In the genomic region with DNA sequence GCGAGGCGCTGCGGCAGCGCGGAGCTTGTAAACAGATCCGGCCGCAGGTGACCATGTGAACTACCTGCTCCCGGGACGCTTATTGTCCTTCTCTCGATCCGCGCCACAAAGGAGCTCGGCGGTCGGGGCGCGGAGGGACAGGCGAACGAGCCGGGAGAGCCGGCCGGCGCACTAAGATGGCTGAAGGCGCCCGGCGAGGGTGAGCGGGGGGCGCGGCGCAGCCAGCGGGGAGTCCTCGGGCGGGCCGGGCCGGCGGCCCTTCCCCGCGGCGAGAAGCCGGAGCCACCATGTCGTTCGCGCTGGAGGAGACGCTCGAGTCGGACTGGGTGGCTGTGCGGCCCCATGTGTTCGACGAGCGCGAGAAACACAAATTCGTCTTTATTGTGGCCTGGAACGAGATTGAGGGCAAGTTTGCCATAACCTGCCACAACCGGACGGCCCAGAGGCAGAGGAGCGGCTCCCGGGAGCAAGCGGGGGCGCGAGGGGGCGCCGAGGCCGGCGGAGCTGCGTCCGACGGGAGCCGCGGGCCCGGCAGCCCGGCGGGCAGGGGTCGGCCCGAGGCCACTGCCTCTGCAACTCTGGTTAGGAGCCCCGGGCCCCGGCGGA, we compare ENCODE assay signal across 8 cellular contexts. TPM values are rescaled to one million over a fixed set of nuclear protein-coding genes. Genes with fewer than 3 reads are reported as not detected.
A peak's percentile ranks its signal among the peaks of the same experiment; 100 is the strongest.
DNase-seq lines count a peak whose midpoint lies in the region; ATAC-seq and TF ChIP-seq lines count a peak whose summit lies in the region.

No MANE protein-coding gene starts in this region.

- H3K4me1 ChIP-seq in HUES64 (ENCODE audit: insufficient read depth, low read length) = peaks cover 17% of the 10 kb centered on the region
- H3K4me1 ChIP-seq in mucosa of descending colon (ENCODE audit: low read depth) = peaks cover 10% of the 10 kb centered on the region
- H3K4me1 ChIP-seq in thoracic aorta (ENCODE audit: control insufficient read depth in 1 of 2, low read depth in 2 of 2) = peaks cover 18 to 32% of the 10 kb centered on the region in 2 donors

- intact Hi-C loops in activated CD4-positive, alpha-beta T cell treated with anti-CD3 and anti-CD28 coated beads, Interleukin-2, amount 10 ng/mL, durations not matched to agents 24 days and 14 days (cut with micrococcal nuclease) = loop anchor here (2.0 to 10.0 kb wide), 8 partner anchors 104 to 1521 kb away; partner anchors contain the start of genes HOMER1, SCAMP1, TENT2 and ZFYVE16
- intact Hi-C loops in mucosa of descending colon (cut with DNase I, micrococcal nuclease) = no loop called here

- peak overlapping the region; percentile 91 for H3K9ac ChIP-seq in HUES64 (ENCODE audit: low read depth, low read length)

- H3K27ac ChIP-seq in HUES64 (ENCODE audit: low read depth, low read length) = peak overlapping the region; percentile 90; the same call in 1 of the 2 replicates
- H3K27ac ChIP-seq in thoracic aorta = peak overlapping the region; percentile 71 to 82

- peak; percentile 60 for DNase-seq in ELR (ENCODE audit: low read depth)
- no peak for DNase-seq in activated CD4-positive, alpha-beta T cell treated with anti-CD3 and anti-CD28 coated beads, Interleukin-2, amount 10 ng/mL, durations not matched to agents 24 days and 14 days
- peak; percentile 52 for DNase-seq in endothelial cell (ENCODE audit: low spot score)
- peak in 2 of 3 donors; percentile 35 to 56 for DNase-seq in mucosa of descending colon
- DNase-seq in thoracic aorta (ENCODE audit: low spot score) = no peak
- DNase-seq in Kasumi-1 (lab: John Stamatoyannopoulos, UW) = no peak

- H3K9me3 ChIP-seq in HUES64 (ENCODE audit: insufficient read depth, low read depth, low read length) (no peaks in the 10 kb centered on the region), mucosa of descending colon (no peaks in the 10 kb centered on the region), thoracic aorta (no peaks in the 10 kb centered on the region)

- H3K27ac Mint-ChIP-seq in activated CD4-positive, alpha-beta T cell treated with anti-CD3 and anti-CD28 coated beads, Interleukin-2, amount 10 ng/mL, durations not matched to agents 24 days and 14 days = peak overlapping the region; percentile 86
- no peak overlapping the region for H3K27ac Mint-ChIP-seq in endothelial cell (ENCODE audit: unreplicated experiment)

- no peak for TF ChIP-seq CTCF in endothelial cell (IDR thresholded peaks at IDR 0.05; ENCODE audit: unreplicated experiment)
- TF ChIP-seq CTCF in mucosa of descending colon (IDR thresholded peaks at IDR 0.05) = no peak
- no peak for TF ChIP-seq CTCF in thoracic aorta (IDR thresholded peaks at IDR 0.05)

- no peaks in the 10 kb centered on the region for H3K36me3 ChIP-seq in HUES64 (ENCODE audit: insufficient read depth, low read length)
- no peaks in the 10 kb centered on the region for H3K36me3 ChIP-seq in mucosa of descending colon (ENCODE audit: low read depth)
- H3K36me3 ChIP-seq in thoracic aorta = no peaks in the 10 kb centered on the region

- H3K36me3 Mint-ChIP-seq in activated CD4-positive, alpha-beta T cell treated with anti-CD3 and anti-CD28 coated beads, Interleukin-2, amount 10 ng/mL, durations not matched to agents 24 days and 14 days (ENCODE audit: low read depth) = peaks cover 1% of the 10 kb centered on the region
- peaks cover 4% of the 10 kb centered on the region for H3K36me3 Mint-ChIP-seq in endothelial cell (ENCODE audit: low read depth, unreplicated experiment)

- peaks cover 25% of the 10 kb centered on the region for H3K27me3 ChIP-seq in HUES64 (ENCODE audit: insufficient read depth, low read length)
- H3K27me3 ChIP-seq in thoracic aorta (replicated peaks; ENCODE audit: insufficient read depth) = no peaks in the 10 kb centered on the region

- H3K4me1 Mint-ChIP-seq in activated CD4-positive, alpha-beta T cell treated with anti-CD3 and anti-CD28 coated beads, Interleukin-2, amount 10 ng/mL, durations not matched to agents 24 days and 14 days = peaks cover 21% of the 10 kb centered on the region
- peaks cover 13% of the 10 kb centered on the region for H3K4me1 Mint-ChIP-seq in endothelial cell (ENCODE audit: unreplicated experiment)

- WGBS in HUES64 = under 1% methylated on average over 77 of the region's 77 CpGs

- no peaks in the 10 kb centered on the region for H3K9me3 Mint-ChIP-seq in activated CD4-positive, alpha-beta T cell treated with anti-CD3 and anti-CD28 coated beads, Interleukin-2, amount 10 ng/mL, durations not matched to agents 24 days and 14 days
- no peaks in the 10 kb centered on the region for H3K9me3 Mint-ChIP-seq in endothelial cell (ENCODE audit: unreplicated experiment)

- peak overlapping the region; percentile 90 for H3K4me3 ChIP-seq in HUES64 (ENCODE audit: low read length)
- H3K4me3 ChIP-seq in mucosa of descending colon = peak overlapping the region; percentile 64
- H3K4me3 ChIP-seq in thoracic aorta = peak overlapping the region; percentile 83

- peaks cover 3% of the 10 kb centered on the region for H3K27me3 Mint-ChIP-seq in activated CD4-positive, alpha-beta T cell treated with anti-CD3 and anti-CD28 coated beads, Interleukin-2, amount 10 ng/mL, durations not matched to agents 24 days and 14 days
- peaks cover 8% of the 10 kb centered on the region for H3K27me3 Mint-ChIP-seq in endothelial cell (ENCODE audit: unreplicated experiment)

- peak; percentile 26 for ATAC-seq in GM21515 (IDR thresholded peaks at IDR 0.05; ENCODE audit: unreplicated experiment)
- ATAC-seq in mucosa of descending colon = peak; percentile 37
- ATAC-seq in thoracic aorta (ENCODE audit: insufficient number of reproducible peaks, low FRiP score, low read depth) = peak; percentile 23

- peak overlapping the region; percentile 92 for H3K4me3 Mint-ChIP-seq in activated CD4-positive, alpha-beta T cell treated with anti-CD3 and anti-CD28 coated beads, Interleukin-2, amount 10 ng/mL, durations not matched to agents 24 days and 14 days
- peak overlapping the region; percentile 90 for H3K4me3 Mint-ChIP-seq in endothelial cell (ENCODE audit: unreplicated experiment)

RNA-seq across cellular contexts. Expression of gene JMY, which starts 0.5 kb away (rescaled TPM):
- polyA plus RNA-seq in HUES64 (2013, experiment 1 of 2) = 4.3 TPM
- 3.8 TPM for polyA plus RNA-seq in HUES64 (2013, experiment 2 of 2)
- 4.5 and 5.6 TPM in 2 replicates for total RNA-seq in activated CD4-positive, alpha-beta T cell treated with anti-CD3 and anti-CD28 coated beads, Interleukin-2, amount 10 ng/mL, durations not matched to agents 24 days and 14 days
- total RNA-seq in endothelial cell (ENCODE audit: unreplicated experiment) (7.7 TPM), mucosa of descending colon (10 to 100 TPM in 1 of 3 donors, 1 to 10 TPM in 2; 6.4 to 55.9 (median 8.8) TPM), thoracic aorta (10 to 100 TPM; 15.4 to 22.8 TPM)

Comparison
In these comparisons a context has a peak if more than half of its experiments do, and no peak if none do; other contexts are left out.
1. DNase-seq: peak in ELR (single experiment), endothelial cell (single experiment) and mucosa of descending colon (2 of 3); none in activated CD4-positive, alpha-beta T cell treated with anti-CD3 and anti-CD28 coated beads, Interleukin-2, amount 10 ng/mL, durations not matched to agents 24 days and 14 days (single experiment), thoracic aorta (single experiment) and Kasumi-1 (0 of 2).
2. Peak in every context shown above with its lines, with median percentiles within 50 percentile points of each other: ATAC-seq and H3K4me3 ChIP-seq.